In the genomic region with DNA sequence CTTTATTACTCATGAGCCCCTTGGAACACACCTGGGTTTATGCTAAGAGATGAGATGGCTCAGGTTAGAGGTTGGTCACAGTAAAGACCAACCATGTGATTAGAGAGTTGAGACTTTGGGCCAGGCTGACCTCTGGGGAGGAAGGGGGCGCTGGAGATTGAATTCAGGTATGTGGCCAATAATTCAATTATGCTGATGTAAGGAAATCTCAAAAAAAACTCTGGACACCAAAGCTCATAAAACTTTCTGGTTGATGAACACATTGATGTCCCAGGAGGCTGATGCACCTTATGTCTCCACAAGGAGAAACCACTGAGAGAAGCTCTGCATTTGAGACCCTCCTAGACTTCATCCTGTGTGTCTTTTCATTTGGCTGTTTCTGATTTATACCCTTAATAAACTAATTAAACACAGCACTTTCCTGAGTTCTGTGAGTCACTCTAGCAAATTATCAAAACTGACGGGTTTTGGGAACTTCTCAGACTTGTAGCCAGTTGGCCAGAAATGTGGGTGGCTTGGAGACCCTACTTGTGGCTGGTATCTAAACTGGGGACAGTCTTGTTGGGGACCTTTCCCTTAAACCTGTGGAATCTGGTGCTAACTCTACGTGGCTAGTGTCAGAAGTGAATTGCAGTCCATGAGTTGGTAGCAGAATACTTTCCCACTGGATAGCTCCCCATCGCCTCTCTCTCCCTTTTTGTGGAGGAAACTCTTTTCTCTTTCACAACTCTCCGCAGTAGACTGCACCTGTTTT, we compare ENCODE assay signal across 21 cellular contexts. TPM values are rescaled to one million over a fixed set of nuclear protein-coding genes. Genes with fewer than 3 reads are reported as not detected.
DNase-seq lines count a peak whose midpoint lies in the region; ATAC-seq, FAIRE-seq and TF ChIP-seq lines count a peak whose summit lies in the region.
"Had no signal": no experiment of that assay in that cellular context is flagged by ENCODE, and none has a peak within 500 bp of the region (broad histone marks: within the 10 kb centered on the region; RNA-seq: fewer than 3 reads in every experiment).

No MANE protein-coding gene starts in this region.

- FAIRE-seq in K562 (lab: Jason Lieb, UNC): no peak
- FAIRE-seq: A204.1, G401.6, GM12892, GM19239, H54 had no signal

- no TSS peak for BruUV-seq in K562 (replicated peaks; lab: Mats Ljungman, UMichigan)

- H3K36me3 ChIP-seq in HEK293 (ENCODE audit: control insufficient read depth in 2 of 2, insufficient read depth in 1 of 2, low read length in 2 of 2): peaks cover 0 to 21% of the 10 kb centered on the region in 2 experiments; a peak in 1 of 3 replicates
- peaks cover 14% of the 10 kb centered on the region; the same call in 2 of the 3 replicates for H3K36me3 ChIP-seq in K562 (ENCODE audit: control insufficient read depth, insufficient read depth, low read length)
- H3K36me3 ChIP-seq in osteoblast (ENCODE audit: insufficient read depth, low read length): no peaks in the 10 kb centered on the region
- H3K36me3 ChIP-seq: HAP-1 had no signal

- H2AFZ ChIP-seq in K562 (ENCODE audit: low read depth, low read length) (no peak overlapping the region), osteoblast (ENCODE audit: low read length) (no peak overlapping the region)

- no peak for ATAC-seq in K562
- no peak for ATAC-seq in GM19328 (IDR thresholded peaks at IDR 0.05; ENCODE audit: unreplicated experiment)
- ATAC-seq: CD8-positive, alpha-beta T cell had no signal

- no peak overlapping the region for H3K9ac ChIP-seq in K562 (ENCODE audit: insufficient read depth in 1 of 2, low read depth in 2 of 2, low read length in 2 of 2)

- POLR2A ChIA-PET in AG04450 (lab: Yijun Ruan, JAX): no interaction called here
- POLR2A ChIA-PET in HEK293 (lab: Yijun Ruan, JAX): no interaction called here
- POLR2A ChIA-PET in K562 (lab: Yijun Ruan, JAX): no interaction called here

- H3K4me2 ChIP-seq in K562 (ENCODE audit: insufficient read depth, low read length) (no peak overlapping the region), osteoblast (ENCODE audit: insufficient read depth, low read length) (no peak overlapping the region)

- H3K27ac ChIP-seq in AG04450 (ENCODE audit: low read depth, low read length) (peak overlapping the region; percentile 21), HEK293 (ENCODE audit: extremely low read depth, low read depth, low read length) (no peak overlapping the region), K562 (ENCODE audit: extremely low read depth, low read depth, low read length) (no peak overlapping the region), osteoblast (ENCODE audit: low read depth, low read length) (no peak overlapping the region)

- H3K4me1 ChIP-seq in HEK293 (ENCODE audit: control insufficient read depth, insufficient read depth, low read length): peaks cover 1% of the 10 kb centered on the region; the same call in 1 of the 2 replicates
- peaks cover 6% of the 10 kb centered on the region in 2 experiments; a peak in 4 of 5 replicates for H3K4me1 ChIP-seq in K562 (replicated peaks in 1 of 2; ENCODE audit: control insufficient read depth in 2 of 2, insufficient read depth in 2 of 2, low read length in 2 of 2)
- peaks cover 4% of the 10 kb centered on the region for H3K4me1 ChIP-seq in osteoblast (ENCODE audit: insufficient read depth, low read length)

- H3K27me3 ChIP-seq in AG04450 (ENCODE audit: control insufficient read depth, insufficient read depth, low read length): no peaks in the 10 kb centered on the region
- H3K27me3 ChIP-seq in K562 (ENCODE audit: control insufficient read depth in 2 of 2, insufficient read depth in 2 of 2, low read length in 2 of 2): no peaks in the 10 kb centered on the region
- H3K27me3 ChIP-seq in osteoblast (ENCODE audit: insufficient read depth, low read length): no peaks in the 10 kb centered on the region

- H3K4me3 ChIP-seq in AG04450 (ENCODE audit: low read depth, low read length) (no peak overlapping the region), HEK293 (ENCODE audit: low read depth, low read length) (no peak overlapping the region), K562 (no peak overlapping the region), osteoblast (ENCODE audit: insufficient read depth, low read length) (no peak overlapping the region)
- H3K4me3 ChIP-seq: HAP-1 had no signal

- no peak for TF ChIP-seq EP300 in K562 (IDR thresholded peaks at IDR 0.05; ENCODE audit: low read length)

- DNase-seq in AG04450 (ENCODE audit: low read depth, low spot score): no peak
- no peak for DNase-seq in K562 (ENCODE audit: extremely low read depth in 1 of 4, low spot score in 3 of 4)
- peak; percentile 10 for DNase-seq in osteoblast (ENCODE audit: insufficient read length, low spot score, missing footprints)
- DNase-seq in cortex of kidney (lab: John Stamatoyannopoulos, UW): no peak
- no peak for DNase-seq in 8988T
- DNase-seq: ACHN; C1 segment of cervical spinal cord; Caco-2; CD8-positive, alpha-beta T cell; DMS153; DND-41; GOT3 had no signal

- WGBS in K562 (ENCODE audit: insufficient coverage, low coverage, missing lambda C conversion rate): 56% methylated on average over 5 of the region's 5 CpGs

- CTCF ChIA-PET in AG04450 (lab: Charles Lee) (interaction anchor here (1.1 to 1.9 kb wide), 3 partner anchors 31 to 315 kb away, joined by 3 to 6 read pairs (median 5); no protein-coding TSS in a partner anchor), HEK293 (lab: Yijun Ruan, JAX) (interaction anchor here (0.7 to 0.9 kb wide), 3 partner anchors 10 to 161 kb away, joined by 3 read pairs; a partner anchor contains a TSS), K562 (lab: Yijun Ruan, JAX; ENCODE audit: low intra/inter-chr PET ratio) (no interaction called here)

- in situ Hi-C loops in K562 (cut with MboI): no loop called here

- H3K79me2 ChIP-seq in K562 (ENCODE audit: control insufficient read depth, insufficient read depth, low read length) (peaks cover 28% of the 10 kb centered on the region), osteoblast (ENCODE audit: insufficient read depth, low read length) (peaks cover 24% of the 10 kb centered on the region)

- intact Hi-C loops in K562 (cut with micrococcal nuclease): no loop called here

- no peak for TF ChIP-seq RAD21 in K562 (CRISPR knock-in tag; conservative IDR thresholded peaks at IDR 0.05 in 1 of 2, IDR thresholded peaks at IDR 0.05 in 1 of 2)

- H3K9me1 ChIP-seq in K562 (ENCODE audit: control insufficient read depth, insufficient read depth, low read length): no peaks in the 10 kb centered on the region

- H4K20me1 ChIP-seq in K562 (replicated peaks; ENCODE audit: control insufficient read depth, insufficient read depth, low read length): 0 out of 2 replicates have a peak, but pooled peaks cover 4% of the 10 kb centered on the region
- peaks cover 9% of the 10 kb centered on the region for H4K20me1 ChIP-seq in osteoblast (ENCODE audit: insufficient read depth, low read length)

- no peak for TF ChIP-seq POLR2A in K562 (conservative IDR thresholded peaks at IDR 0.05)

- no peak for TF ChIP-seq CTCF in AG04450 (IDR thresholded peaks at IDR 0.05; ENCODE audit: low read depth, low read length)
- TF ChIP-seq CTCF in HEK293 (tag by site-specific recombination; IDR thresholded peaks at IDR 0.05): no peak
- TF ChIP-seq CTCF in K562 (IDR thresholded peaks at IDR 0.05 in 2 of 3, conservative IDR thresholded peaks at IDR 0.05 in 1 of 3; ENCODE audit: insufficient read depth in 2 of 3, low read depth in 1 of 3, low read length in 3 of 3): no peak
- TF ChIP-seq CTCF in osteoblast (IDR thresholded peaks at IDR 0.05; ENCODE audit: extremely low read depth, low read depth, low read length): no peak

- H3K9me3 ChIP-seq in AG04450 (ENCODE audit: control insufficient read depth, insufficient read depth, low read length): no peaks in the 10 kb centered on the region
- H3K9me3 ChIP-seq in HEK293 (ENCODE audit: control insufficient read depth, insufficient read depth, low read depth, low read length): no peaks in the 10 kb centered on the region
- no peaks in the 10 kb centered on the region for H3K9me3 ChIP-seq in K562 (replicated peaks; ENCODE audit: control insufficient read depth, insufficient read depth, low read depth, low read length)
- H3K9me3 ChIP-seq in osteoblast (ENCODE audit: low read depth, low read length): no peaks in the 10 kb centered on the region
- H3K9me3 ChIP-seq: Caco-2, HAP-1 had no signal

RNA-seq across cellular contexts. Expression of a gene that starts 7.5 kb away (rescaled TPM):
- polyA plus RNA-seq in AG04450 (2011; rRNA removed): not detected in 2 replicates
- not detected in 2 replicates for polyA minus RNA-seq in AG04450 (2011; rRNA and poly(A)+ RNA removed)
- total RNA-seq in K562 (2011; cell fraction: chromatin; rRNA removed; ENCODE audit: low replicate concordance): 0.69 TPM in 1 of 2 replicates, not detected in the other
- not detected in 2 replicates for total RNA-seq in K562 (2011; cell fraction: nucleolus; rRNA removed)
- total RNA-seq in K562 (2011; cell fraction: nucleoplasm; rRNA removed): not detected in 2 replicates
- total RNA-seq in K562 (2014; rRNA removed): 0.49 TPM in 1 of 2 replicates, not detected in the other
- total RNA-seq in K562 (2014; rRNA removed; fragmentation: Illumina TruSeq; extraction: Trizol): not detected in 2 replicates
- total RNA-seq in K562 (2015; rRNA removed; fragmentation: Illumina TruSeq; extraction: Trizol): not detected in 2 replicates
- 0.20 TPM in 1 of 2 replicates, not detected in the other for total RNA-seq in K562 (2021)
- polyA plus RNA-seq in K562 (2011; rRNA removed): 0.30 TPM in 1 of 2 replicates, not detected in the other
- 0.27 TPM in 1 of 2 replicates, not detected in the other for polyA plus RNA-seq in K562 (2011; cell fraction: cytosol; rRNA removed)
- 0.26 and 0.39 TPM in 2 replicates for polyA plus RNA-seq in K562 (2011; cell fraction: nucleus; rRNA removed)
- polyA plus RNA-seq in K562 (2012): 0.54 and 0.62 TPM in 2 replicates
- 0.34 TPM in 1 of 2 replicates, not detected in the other for polyA plus RNA-seq in K562 (2014; fragmentation: Illumina TruSeq; extraction: Trizol)
- under 1 TPM in 1 of 2 experiments, not detected in 1; 0.10 TPM for polyA plus RNA-seq in K562 (2014; fragmentation: Nextera tagmentation; extraction: Ambion mirVana)
- polyA plus RNA-seq in K562 (2014; rRNA removed): 0.30 and 0.53 TPM in 2 replicates
- not detected in 2 replicates for polyA minus RNA-seq in K562 (2011; rRNA and poly(A)+ RNA removed)
- polyA minus RNA-seq in K562 (2011; cell fraction: cytosol; rRNA and poly(A)+ RNA removed): not detected in 2 replicates
- not detected in 2 replicates for polyA minus RNA-seq in K562 (2011; cell fraction: nucleus; rRNA and poly(A)+ RNA removed)
- 0.36 TPM in 1 of 2 replicates, not detected in the other for total RNA-seq in osteoblast
- total RNA-seq: Caco-2; CD8-positive, alpha-beta T cell had no signal

RNA-seq across cellular contexts. Expression of a gene that starts 18.0 kb away (rescaled TPM):
- polyA plus RNA-seq in AG04450 (2011; rRNA removed): 14.6 and 19.0 TPM in 2 replicates
- polyA minus RNA-seq in AG04450 (2011; rRNA and poly(A)+ RNA removed): 13.8 and 15.7 TPM in 2 replicates
- 11.2 and 20.6 TPM in 2 replicates for total RNA-seq in K562 (2011; cell fraction: chromatin; rRNA removed; ENCODE audit: low replicate concordance)
- 14.7 and 17.2 TPM in 2 replicates for total RNA-seq in K562 (2011; cell fraction: nucleolus; rRNA removed)
- total RNA-seq in K562 (2011; cell fraction: nucleoplasm; rRNA removed): 14.7 and 19.7 TPM in 2 replicates
- total RNA-seq in K562 (2014; rRNA removed): 2.1 and 3.1 TPM in 2 replicates
- total RNA-seq in K562 (2014; rRNA removed; fragmentation: Illumina TruSeq; extraction: Trizol): 1.7 and 2.0 TPM in 2 replicates
- 1.7 and 3.1 TPM in 2 replicates for total RNA-seq in K562 (2015; rRNA removed; fragmentation: Illumina TruSeq; extraction: Trizol)
- 4.0 and 4.3 TPM in 2 replicates for total RNA-seq in K562 (2021)
- polyA plus RNA-seq in K562 (2011; rRNA removed): 4.3 and 5.6 TPM in 2 replicates
- polyA plus RNA-seq in K562 (2011; cell fraction: cytosol; rRNA removed): 4.4 and 8.1 TPM in 2 replicates
- polyA plus RNA-seq in K562 (2011; cell fraction: nucleus; rRNA removed): 25.1 and 38.5 TPM in 2 replicates
- 3.8 and 9.7 TPM in 2 replicates for polyA plus RNA-seq in K562 (2012)
- polyA plus RNA-seq in K562 (2014; fragmentation: Illumina TruSeq; extraction: Trizol): 2.5 and 2.8 TPM in 2 replicates
- polyA plus RNA-seq in K562 (2014; fragmentation: Nextera tagmentation; extraction: Ambion mirVana): under 1 TPM; 0.11 to 0.36 TPM
- 5.8 and 5.9 TPM in 2 replicates for polyA plus RNA-seq in K562 (2014; rRNA removed)
- 1.5 and 1.9 TPM in 2 replicates for polyA minus RNA-seq in K562 (2011; rRNA and poly(A)+ RNA removed)
- polyA minus RNA-seq in K562 (2011; cell fraction: cytosol; rRNA and poly(A)+ RNA removed): 1.5 and 2.3 TPM in 2 replicates
- polyA minus RNA-seq in K562 (2011; cell fraction: nucleus; rRNA and poly(A)+ RNA removed): 5.5 and 7.6 TPM in 2 replicates
- total RNA-seq in osteoblast: 34.4 and 38.0 TPM in 2 replicates

RNA-seq across cellular contexts. Expression of a gene that starts 21.1 kb away (rescaled TPM):
- not detected in 2 replicates for polyA plus RNA-seq in AG04450 (2011; rRNA removed)
- polyA minus RNA-seq in AG04450 (2011; rRNA and poly(A)+ RNA removed): not detected in 2 replicates
- not detected in 2 replicates for total RNA-seq in K562 (2011; cell fraction: chromatin; rRNA removed; ENCODE audit: low replicate concordance)
- not detected in 2 replicates for total RNA-seq in K562 (2011; cell fraction: nucleolus; rRNA removed)
- total RNA-seq in K562 (2011; cell fraction: nucleoplasm; rRNA removed): not detected in 2 replicates
- not detected in 2 replicates for total RNA-seq in K562 (2014; rRNA removed)
- total RNA-seq in K562 (2014; rRNA removed; fragmentation: Illumina TruSeq; extraction: Trizol): not detected in 2 replicates
- total RNA-seq in K562 (2015; rRNA removed; fragmentation: Illumina TruSeq; extraction: Trizol): not detected in 2 replicates
- total RNA-seq in K562 (2021): not detected in 2 replicates
- polyA plus RNA-seq in K562 (2011; rRNA removed): not detected in 2 replicates
- polyA plus RNA-seq in K562 (2011; cell fraction: cytosol; rRNA removed): not detected in 2 replicates
- polyA plus RNA-seq in K562 (2011; cell fraction: nucleus; rRNA removed): not detected in 2 replicates
- polyA plus RNA-seq in K562 (2012): not detected in 2 replicates
- not detected in 2 replicates for polyA plus RNA-seq in K562 (2014; fragmentation: Illumina TruSeq; extraction: Trizol)
- not detected for polyA plus RNA-seq in K562 (2014; fragmentation: Nextera tagmentation; extraction: Ambion mirVana)
- not detected in 2 replicates for polyA plus RNA-seq in K562 (2014; rRNA removed)
- polyA minus RNA-seq in K562 (2011; rRNA and poly(A)+ RNA removed): not detected in 2 replicates
- polyA minus RNA-seq in K562 (2011; cell fraction: cytosol; rRNA and poly(A)+ RNA removed): not detected in 2 replicates
- not detected in 2 replicates for polyA minus RNA-seq in K562 (2011; cell fraction: nucleus; rRNA and poly(A)+ RNA removed)
- not detected in 2 replicates for total RNA-seq in osteoblast
- total RNA-seq: Caco-2; CD8-positive, alpha-beta T cell had no signal
- polyA plus RNA-seq: BJ had no signal

RNA-seq across cellular contexts. Expression of a gene that starts 23.5 kb away (rescaled TPM):
- polyA plus RNA-seq in AG04450 (2011; rRNA removed): 24.8 and 28.4 TPM in 2 replicates
- 16.5 and 21.4 TPM in 2 replicates for polyA minus RNA-seq in AG04450 (2011; rRNA and poly(A)+ RNA removed)
- total RNA-seq in K562 (2011; cell fraction: chromatin; rRNA removed; ENCODE audit: low replicate concordance): 86.9 and 193 TPM in 2 replicates
- total RNA-seq in K562 (2011; cell fraction: nucleolus; rRNA removed): 111 and 114 TPM in 2 replicates
- total RNA-seq in K562 (2011; cell fraction: nucleoplasm; rRNA removed): 82.7 and 90.3 TPM in 2 replicates
- 15.6 and 16.6 TPM in 2 replicates for total RNA-seq in K562 (2014; rRNA removed)
- total RNA-seq in K562 (2014; rRNA removed; fragmentation: Illumina TruSeq; extraction: Trizol): 4.4 and 7.3 TPM in 2 replicates
- total RNA-seq in K562 (2015; rRNA removed; fragmentation: Illumina TruSeq; extraction: Trizol): 10.5 and 11.8 TPM in 2 replicates
- 19.9 and 21.3 TPM in 2 replicates for total RNA-seq in K562 (2021)
- polyA plus RNA-seq in K562 (2011; rRNA removed): 12.7 and 22.5 TPM in 2 replicates
- 10.5 and 11.7 TPM in 2 replicates for polyA plus RNA-seq in K562 (2011; cell fraction: cytosol; rRNA removed)
- polyA plus RNA-seq in K562 (2011; cell fraction: nucleus; rRNA removed): 210 and 215 TPM in 2 replicates
- polyA plus RNA-seq in K562 (2012): 20.1 and 41.7 TPM in 2 replicates
- polyA plus RNA-seq in K562 (2014; fragmentation: Illumina TruSeq; extraction: Trizol): 17.0 TPM in 2 replicates
- polyA plus RNA-seq in K562 (2014; fragmentation: Nextera tagmentation; extraction: Ambion mirVana): 10 to 100 TPM; 15.0 to 29.2 TPM
- polyA plus RNA-seq in K562 (2014; rRNA removed): 21.1 and 21.6 TPM in 2 replicates
- 7.2 and 9.1 TPM in 2 replicates for polyA minus RNA-seq in K562 (2011; rRNA and poly(A)+ RNA removed)
- polyA minus RNA-seq in K562 (2011; cell fraction: cytosol; rRNA and poly(A)+ RNA removed): 3.7 and 6.9 TPM in 2 replicates
- polyA minus RNA-seq in K562 (2011; cell fraction: nucleus; rRNA and poly(A)+ RNA removed): 51.7 and 65.9 TPM in 2 replicates
- 32.6 and 38.9 TPM in 2 replicates for total RNA-seq in osteoblast

RNA-seq across cellular contexts. Expression of a gene that starts 32.4 kb away (rescaled TPM):
- 38.9 and 56.9 TPM in 2 replicates for polyA plus RNA-seq in AG04450 (2011; rRNA removed)
- polyA minus RNA-seq in AG04450 (2011; rRNA and poly(A)+ RNA removed): 22.9 and 26.7 TPM in 2 replicates
- total RNA-seq in K562 (2011; cell fraction: chromatin; rRNA removed; ENCODE audit: low replicate concordance): 21.4 and 50.2 TPM in 2 replicates
- 73.4 and 78.2 TPM in 2 replicates for total RNA-seq in K562 (2011; cell fraction: nucleolus; rRNA removed)
- 74.2 and 94.8 TPM in 2 replicates for total RNA-seq in K562 (2011; cell fraction: nucleoplasm; rRNA removed)
- 43.0 and 57.5 TPM in 2 replicates for total RNA-seq in K562 (2014; rRNA removed)
- total RNA-seq in K562 (2014; rRNA removed; fragmentation: Illumina TruSeq; extraction: Trizol): 31.4 and 33.5 TPM in 2 replicates
- total RNA-seq in K562 (2015; rRNA removed; fragmentation: Illumina TruSeq; extraction: Trizol): 29.9 and 31.2 TPM in 2 replicates
- 50.4 and 55.8 TPM in 2 replicates for total RNA-seq in K562 (2021)
- 22.1 and 35.2 TPM in 2 replicates for polyA plus RNA-seq in K562 (2011; rRNA removed)
- polyA plus RNA-seq in K562 (2011; cell fraction: cytosol; rRNA removed): 27.7 and 82.4 TPM in 2 replicates
- 21.6 and 54.1 TPM in 2 replicates for polyA plus RNA-seq in K562 (2011; cell fraction: nucleus; rRNA removed)
- polyA plus RNA-seq in K562 (2012): 38.6 and 45.7 TPM in 2 replicates
- polyA plus RNA-seq in K562 (2014; fragmentation: Illumina TruSeq; extraction: Trizol): 75.2 and 80.0 TPM in 2 replicates
- polyA plus RNA-seq in K562 (2014; fragmentation: Nextera tagmentation; extraction: Ambion mirVana): 10 to 100 TPM in 1 of 2 experiments, 1 to 10 TPM in 1; 6.9 to 16.4 TPM
- 56.6 and 57.5 TPM in 2 replicates for polyA plus RNA-seq in K562 (2014; rRNA removed)
- 11.8 and 22.6 TPM in 2 replicates for polyA minus RNA-seq in K562 (2011; rRNA and poly(A)+ RNA removed)
- polyA minus RNA-seq in K562 (2011; cell fraction: cytosol; rRNA and poly(A)+ RNA removed): 19.7 and 24.0 TPM in 2 replicates
- 16.7 and 20.7 TPM in 2 replicates for polyA minus RNA-seq in K562 (2011; cell fraction: nucleus; rRNA and poly(A)+ RNA removed)
- 72.7 and 73.4 TPM in 2 replicates for total RNA-seq in osteoblast
